In the genomic region with DNA sequence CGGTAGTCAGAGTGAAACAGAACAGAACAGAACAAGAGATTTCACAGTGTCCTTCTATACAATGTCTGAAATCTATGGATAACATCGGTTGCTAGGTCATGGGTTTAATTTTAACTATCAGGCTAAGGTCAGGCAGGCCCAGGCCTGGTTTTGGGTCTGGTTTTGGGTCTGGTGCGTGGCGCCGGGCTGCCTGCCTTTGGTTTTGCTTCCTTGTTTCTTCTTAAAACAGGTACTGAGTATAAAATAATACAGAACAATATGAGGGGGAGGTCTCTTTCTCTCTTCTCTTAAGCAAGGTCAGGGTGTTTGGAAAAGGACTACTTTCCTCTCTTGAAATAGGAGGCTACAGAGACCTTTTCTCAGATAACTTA, we compare ENCODE assay signal across 8 cellular contexts. TPM values are rescaled to one million over a fixed set of nuclear protein-coding genes. Genes with fewer than 3 reads are reported as not detected.
DNase-seq lines count a peak whose midpoint lies in the region; ATAC-seq and TF ChIP-seq lines count a peak whose summit lies in the region.

No MANE protein-coding gene starts in this region.

- peaks cover 21% of the 10 kb centered on the region for H3K4me1 ChIP-seq in IMR-90 (ENCODE audit: control insufficient read depth, insufficient read depth, low read length)

- H3K27ac ChIP-seq in C4-2B = peak overlapping the region; percentile 95
- peak overlapping the region; percentile 91 for H3K27ac ChIP-seq in IMR-90 (ENCODE audit: insufficient read depth, low read length)

- H3K27me3 ChIP-seq in IMR-90 (ENCODE audit: control insufficient read depth, insufficient read depth, low read length) = no peaks in the 10 kb centered on the region

- H3K36me3 ChIP-seq in IMR-90 (ENCODE audit: control insufficient read depth, insufficient read depth, low read length) = peaks cover 19% of the 10 kb centered on the region

- peak overlapping the region; percentile 99 for H3K14ac ChIP-seq in IMR-90 (replicated peaks; ENCODE audit: low read depth, low read length)

- H4K20me1 ChIP-seq in IMR-90 (ENCODE audit: insufficient read depth, low read length) = peaks cover 60% of the 10 kb centered on the region

- in situ Hi-C loops in IMR-90 (cut with MboI; ENCODE audit: low sequenced_read_pairs) = no loop called here

- peak overlapping the region; percentile 99 for H3K23ac ChIP-seq in IMR-90 (ENCODE audit: low read depth, low read length)

- H3K36me3 Mint-ChIP-seq in dendritic cell treated with granulocyte-macrophage colony-stimulating factor and Interleukin-4, amounts not matched to agents 40 ng/mL and 50 ng/mL, for 4 days (ENCODE audit: low read depth) = peaks cover 36% of the 10 kb centered on the region
- H3K36me3 Mint-ChIP-seq in neural crest cell (ENCODE audit: low read depth) = no peaks in the 10 kb centered on the region

- peak; percentile 67 for TF ChIP-seq POLR2A in IMR-90 (IDR thresholded peaks at IDR 0.05; ENCODE audit: low read depth, low read length)

- TF ChIP-seq CTCF in C4-2B (conservative IDR thresholded peaks at IDR 0.05) = no peak
- no peak for TF ChIP-seq CTCF in IMR-90 (conservative IDR thresholded peaks at IDR 0.05; ENCODE audit: low read depth, low read length)
- TF ChIP-seq CTCF in neural crest cell (conservative IDR thresholded peaks at IDR 0.05) = no peak

- H3K4me3 Mint-ChIP-seq in dendritic cell treated with granulocyte-macrophage colony-stimulating factor and Interleukin-4, amounts not matched to agents 40 ng/mL and 50 ng/mL, for 4 days = peak overlapping the region; percentile 79
- peak overlapping the region; percentile 98 for H3K4me3 Mint-ChIP-seq in neural crest cell

- H3K9me3 ChIP-seq in IMR-90 (ENCODE audit: control insufficient read depth, insufficient read depth, low read length) = no peaks in the 10 kb centered on the region

- TF ChIP-seq RAD21 in IMR-90 (IDR thresholded peaks at IDR 0.05; ENCODE audit: low read length) = no peak

- no TSS peak for BruUV-seq in IMR-90 (replicated peaks; lab: Mats Ljungman, UMichigan)

- H4K5ac ChIP-seq in IMR-90 (ENCODE audit: low read depth, low read length) = no peak overlapping the region

- peak overlapping the region; percentile 99 for H3K56ac ChIP-seq in IMR-90 (ENCODE audit: extremely low read depth, insufficient read depth, low read length)

- H3K4ac ChIP-seq in IMR-90 (ENCODE audit: low read depth, low read length) = peak overlapping the region; percentile 94; the same call in 1 of the 2 replicates

- peaks cover 3 to 39% of the 10 kb centered on the region in 2 experiments; a peak in 3 of 4 replicates for H3K79me1 ChIP-seq in IMR-90 (ENCODE audit: low read depth in 1 of 2, low read length in 2 of 2)

- H2AK9ac ChIP-seq in IMR-90 (replicated peaks; ENCODE audit: low read depth, low read length, poor library complexity) = no peak overlapping the region

- H3K27me3 Mint-ChIP-seq in dendritic cell treated with granulocyte-macrophage colony-stimulating factor and Interleukin-4, amounts not matched to agents 40 ng/mL and 50 ng/mL, for 4 days = no peaks in the 10 kb centered on the region
- no peaks in the 10 kb centered on the region for H3K27me3 Mint-ChIP-seq in neural crest cell (ENCODE audit: low read depth)

- H3K9me3 Mint-ChIP-seq in dendritic cell treated with granulocyte-macrophage colony-stimulating factor and Interleukin-4, amounts not matched to agents 40 ng/mL and 50 ng/mL, for 4 days = no peaks in the 10 kb centered on the region
- H3K9me3 Mint-ChIP-seq in neural crest cell = no peaks in the 10 kb centered on the region

- H2BK5ac ChIP-seq in IMR-90 (ENCODE audit: low read depth, low read length, poor library complexity, severe bottlenecking) = peak overlapping the region; percentile 96

- H3K9ac ChIP-seq in IMR-90 (ENCODE audit: low read depth, low read length) = peak overlapping the region; percentile 94

- no peak overlapping the region for H2AFZ ChIP-seq in IMR-90 (replicated peaks; ENCODE audit: low read length, poor library complexity)

- peak overlapping the region in 1 of 2 experiments; percentile 43; a peak in 3 of 4 replicates for H4K8ac ChIP-seq in IMR-90 (ENCODE audit: low read depth in 2 of 2, low read length in 2 of 2)

- H2BK20ac ChIP-seq in IMR-90 (ENCODE audit: low read depth, low read length) = no peak overlapping the region

- DNase-seq in IMR-90 (no peak), neural crest cell (ENCODE audit: low read depth, low spot score) (no peak), NCI-H1092 treated with DMSO at 0.1 percent for 48 hours (lab: John Stamatoyannopoulos, UW) (no peak), ecto neural progenitor cell (ENCODE audit: low spot score) (no peak)
- DNase-seq in activated CD4-positive, CD25-positive, alpha-beta regulatory T cell (lab: John Stamatoyannopoulos, UW) = no peak

- no peak overlapping the region; the same call in 1 of the 2 replicates for H4K91ac ChIP-seq in IMR-90 (ENCODE audit: insufficient read depth, low read depth, low read length)

- peaks cover 19% of the 10 kb centered on the region for H3K9me1 ChIP-seq in IMR-90 (ENCODE audit: insufficient read depth, low read length)

- H3K4me2 ChIP-seq in IMR-90 (ENCODE audit: low read depth, low read length) = peak overlapping the region; percentile 95

- H2BK15ac ChIP-seq in IMR-90 (ENCODE audit: low read depth, low read length) = no peak overlapping the region

- CTCF ChIA-PET in IMR-90 (lab: Yijun Ruan, JAX) = no interaction called here

- H2BK120ac ChIP-seq in IMR-90 (ENCODE audit: low read depth, low read length) = no peak overlapping the region

- POLR2A ChIA-PET in IMR-90 (lab: Charles Lee; ENCODE audit: unreplicated experiment) = interaction anchor here (0.6 kb wide), 1 partner anchor 16 kb away, joined by 4 read pairs; no protein-coding TSS in a partner anchor

- H3K4me3 ChIP-seq in IMR-90 (ENCODE audit: insufficient read depth, low read depth, low read length) = peak overlapping the region; percentile 73

- H3K18ac ChIP-seq in IMR-90 (ENCODE audit: low read depth, low read length) = no peak overlapping the region; the same call in 1 of the 2 replicates

- 0 out of 2 replicates have a peak overlapping the region, but pooled peaks have one; percentile 98 for H2AK5ac ChIP-seq in IMR-90 (ENCODE audit: low read depth, low read length)

- H3K27ac Mint-ChIP-seq in dendritic cell treated with granulocyte-macrophage colony-stimulating factor and Interleukin-4, amounts not matched to agents 40 ng/mL and 50 ng/mL, for 4 days = peak overlapping the region; percentile 85
- H3K27ac Mint-ChIP-seq in neural crest cell (ENCODE audit: unreplicated experiment) = no peak overlapping the region

- ATAC-seq in IMR-90 (ENCODE audit: low read depth) = no peak
- no peak for ATAC-seq in GM18520 (IDR thresholded peaks at IDR 0.05; ENCODE audit: unreplicated experiment)

- dilution Hi-C loops in IMR-90 (cut with HindIII; ENCODE audit: low sequenced_read_pairs, unreplicated experiment) = no loop called here

- peaks cover 40% of the 10 kb centered on the region for H3K4me1 Mint-ChIP-seq in dendritic cell treated with granulocyte-macrophage colony-stimulating factor and Interleukin-4, amounts not matched to agents 40 ng/mL and 50 ng/mL, for 4 days (ENCODE audit: low read depth)
- H3K4me1 Mint-ChIP-seq in neural crest cell = peaks cover 42% of the 10 kb centered on the region

- WGBS in IMR-90 (ENCODE audit: extremely low coverage in 2 of 2, insufficient read length in 1 of 2), 2 experiments = no CpG with 5 or more reads among the region's 5 CpGs

- intact Hi-C loops in IMR-90 (cut with micrococcal nuclease) = no loop called here
- intact Hi-C loops in dendritic cell treated with granulocyte-macrophage colony-stimulating factor and Interleukin-4, amounts not matched to agents 40 ng/mL and 50 ng/mL, for 4 days (cut with micrococcal nuclease) = loop anchor here (5.0 to 10.0 kb wide), 4 partner anchors 40 to 212 kb away; partner anchors contain the start of genes DET1, MRPL46 and MRPS11

TF ChIP-seq in IMR-90, 13 proteins besides CTCF, POLR2A, EP300 and RAD21 (continues in another document):
- no peak for TF ChIP-seq BHLHE40 (IDR thresholded peaks at IDR 0.05; ENCODE audit: low read depth, low read length)
- no peak for TF ChIP-seq MXI1 (IDR thresholded peaks at IDR 0.05; ENCODE audit: borderline replicate concordance, low read depth, low read length)
- no peak for TF ChIP-seq FOS (IDR thresholded peaks at IDR 0.05; ENCODE audit: low read depth, low read length)
- TF ChIP-seq, protein P1, sequence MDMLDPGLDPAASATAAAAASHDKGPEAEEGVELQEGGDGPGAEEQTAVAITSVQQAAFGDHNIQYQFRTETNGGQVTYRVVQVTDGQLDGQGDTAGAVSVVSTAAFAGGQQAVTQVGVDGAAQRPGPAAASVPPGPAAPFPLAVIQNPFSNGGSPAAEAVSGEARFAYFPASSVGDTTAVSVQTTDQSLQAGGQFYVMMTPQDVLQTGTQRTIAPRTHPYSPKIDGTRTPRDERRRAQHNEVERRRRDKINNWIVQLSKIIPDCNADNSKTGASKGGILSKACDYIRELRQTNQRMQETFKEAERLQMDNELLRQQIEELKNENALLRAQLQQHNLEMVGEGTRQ (IDR thresholded peaks at IDR 0.05; ENCODE audit: low read depth, low read length) = no peak
- no peak for TF ChIP-seq CHD1 (IDR thresholded peaks at IDR 0.05; ENCODE audit: low read depth, low read length)
- TF ChIP-seq MAFK (IDR thresholded peaks at IDR 0.05; ENCODE audit: low read depth, low read length) = no peak
- TF ChIP-seq CEBPB (IDR thresholded peaks at IDR 0.05; ENCODE audit: low read depth, low read length) = no peak
- TF ChIP-seq MAZ (IDR thresholded peaks at IDR 0.05; ENCODE audit: borderline replicate concordance, low read depth, low read length) = no peak
- no peak for TF ChIP-seq RFX5 (IDR thresholded peaks at IDR 0.05; ENCODE audit: low read depth, low read length)
- no peak for TF ChIP-seq RCOR1 (IDR thresholded peaks at IDR 0.05; ENCODE audit: insufficient replicate concordance, low read length)
- TF ChIP-seq NFE2L2 (IDR thresholded peaks at IDR 0.05; ENCODE audit: low read depth, low read length) = no peak

RNA-seq across cellular contexts. Expression of gene AEN, which starts 1.4 kb away (rescaled TPM):
- total RNA-seq in IMR-90 (2012; rRNA removed) (85.5 and 91.4 TPM in 2 replicates), neural crest cell (45.7 and 47.9 TPM in 2 replicates)
- 48.6 and 55.4 TPM in 2 replicates for polyA plus RNA-seq in IMR-90 (2012; rRNA removed)
- 28.8 and 37.7 TPM in 2 replicates for polyA plus RNA-seq in IMR-90 (2012; cell fraction: cytosol; rRNA removed)
- 139 and 157 TPM in 2 replicates for polyA plus RNA-seq in IMR-90 (2012; cell fraction: nucleus; rRNA removed; ENCODE audit: low replicate concordance)

RNA-seq across cellular contexts. Expression of gene ISG20, which starts 16.2 kb away (rescaled TPM):
- total RNA-seq in IMR-90 (2012; rRNA removed) (0.72 and 1.1 TPM in 2 replicates), neural crest cell (1.1 and 1.5 TPM in 2 replicates)
- 1.2 and 3.1 TPM in 2 replicates for polyA plus RNA-seq in IMR-90 (2012; rRNA removed)
- 1.7 and 3.0 TPM in 2 replicates for polyA plus RNA-seq in IMR-90 (2012; cell fraction: cytosol; rRNA removed)
- polyA plus RNA-seq in IMR-90 (2012; cell fraction: nucleus; rRNA removed; ENCODE audit: low replicate concordance) = 3.5 and 5.7 TPM in 2 replicates
